Comparison of ENCODE assay signal across 12 cellular contexts in genomic region chr10:90968448-90969086, GRCh38. TPM values are rescaled to one million over a fixed set of nuclear protein-coding genes. Genes with fewer than 3 reads are reported as not detected.
DNase-seq lines count a peak whose midpoint lies in the region; ATAC-seq, FAIRE-seq and TF ChIP-seq lines count a peak whose summit lies in the region.
"Had no signal": no experiment of that assay in that cellular context is flagged by ENCODE, and none has a peak within 500 bp of the region (broad histone marks: within the 10 kb centered on the region; RNA-seq: fewer than 3 reads in every experiment).

No MANE protein-coding gene starts in this region.

- dilution Hi-C loops in keratinocyte (cut with MboI; ENCODE audit: extremely low pct_ligation_motif_present, low sequenced_read_pairs): no loop called here

- H3K9me1 ChIP-seq in keratinocyte (ENCODE audit: control insufficient read depth, extremely low read depth, insufficient read depth, low read length): no peaks in the 10 kb centered on the region

- TF ChIP-seq CTCF in brain (conservative IDR thresholded peaks at IDR 0.05): no peak
- TF ChIP-seq CTCF in keratinocyte (optimal IDR thresholded peaks at IDR 0.05 in 1 of 3, IDR thresholded peaks at IDR 0.05 in 1 of 3, conservative IDR thresholded peaks at IDR 0.05 in 1 of 3; ENCODE audit: extremely low read depth in 1 of 3, insufficient read depth in 2 of 3, low read length in 3 of 3): no peak

- H3K27ac Mint-ChIP-seq in brain: peak overlapping the region in 4 of 5 experiments; percentile 4 to 55 (median 26)
- H3K27ac Mint-ChIP-seq: nephron progenitor cell had no signal

- no peaks in the 10 kb centered on the region for H3K36me3 Mint-ChIP-seq in brain

- no peak overlapping the region for H3K9ac ChIP-seq in keratinocyte (ENCODE audit: control insufficient read depth, extremely low read depth, insufficient read depth, low read length)
- H3K9ac ChIP-seq: BLaER1 treated with 17β-estradiol and CSF1 and Interleukin-3, amounts not matched to agents 10 nM and 100 nM had no signal

- H3K36me3 ChIP-seq in keratinocyte (ENCODE audit: control insufficient read depth in 2 of 2, extremely low read depth in 1 of 2, insufficient read depth in 2 of 2, low read length in 2 of 2): no peaks in the 10 kb centered on the region
- H3K36me3 ChIP-seq: BLaER1 treated with 17β-estradiol and CSF1 and Interleukin-3, amounts not matched to agents 10 nM and 100 nM had no signal

- no peak overlapping the region for H3K4me2 ChIP-seq in keratinocyte (ENCODE audit: control insufficient read depth, extremely low read depth, insufficient read depth, low read depth, low read length)
- H3K4me2 ChIP-seq: BLaER1 treated with 17β-estradiol and CSF1 and Interleukin-3, amounts not matched to agents 10 nM and 100 nM had no signal

- peaks cover 0 to 5% (median 0%) of the 10 kb centered on the region in 5 experiments for H3K9me3 Mint-ChIP-seq in brain

- H4K20me1 ChIP-seq in keratinocyte (ENCODE audit: control insufficient read depth, extremely low read depth, insufficient read depth, low read length): no peaks in the 10 kb centered on the region
- H4K20me1 ChIP-seq: BLaER1 treated with 17β-estradiol and CSF1 and Interleukin-3, amounts not matched to agents 10 nM and 100 nM had no signal

- H3K4me3 Mint-ChIP-seq in brain: no peak overlapping the region
- H3K4me3 Mint-ChIP-seq: nephron progenitor cell had no signal

- no peak overlapping the region for H2AFZ ChIP-seq in keratinocyte (ENCODE audit: control insufficient read depth, low read length)

- peaks cover 33% of the 10 kb centered on the region for H3K4me1 Mint-ChIP-seq in brain

- peaks cover 8% of the 10 kb centered on the region for H3K4me1 ChIP-seq in keratinocyte (ENCODE audit: control insufficient read depth, extremely low read depth, insufficient read depth, low read length)
- H3K4me1 ChIP-seq: BLaER1 treated with 17β-estradiol and CSF1 and Interleukin-3, amounts not matched to agents 10 nM and 100 nM had no signal

- no peaks in the 10 kb centered on the region for H3K9me3 ChIP-seq in keratinocyte (ENCODE audit: control insufficient read depth, low read depth, low read length)

- no peaks in the 10 kb centered on the region for H3K79me2 ChIP-seq in keratinocyte (ENCODE audit: control insufficient read depth, insufficient read depth, low read length)

- FAIRE-seq in keratinocyte (lab: Jason Lieb, UNC): peak; percentile 48

- H3K27me3 Mint-ChIP-seq in brain: peaks cover 3% of the 10 kb centered on the region

- no peak overlapping the region for H3K4me3 ChIP-seq in keratinocyte (ENCODE audit: control insufficient read depth in 2 of 3, extremely low read depth in 1 of 3, insufficient read depth in 2 of 3, low read depth in 1 of 3, low read length in 3 of 3)
- H3K4me3 ChIP-seq: BLaER1 treated with 17β-estradiol and CSF1 and Interleukin-3, amounts not matched to agents 10 nM and 100 nM had no signal

- H3K27ac ChIP-seq in keratinocyte (ENCODE audit: control insufficient read depth, insufficient read depth, low read length): no peak overlapping the region
- H3K27ac ChIP-seq: BLaER1 treated with 17β-estradiol and CSF1 and Interleukin-3, amounts not matched to agents 10 nM and 100 nM; HL-60 had no signal

- DNase-seq in ACHN (peak; percentile 91), HS-5 (ENCODE audit: low read depth) (peak; percentile 60), keratinocyte (ENCODE audit: low read depth, low spot score) (no peak), Kasumi-1 (lab: John Stamatoyannopoulos, UW) (no peak), NCI-H345 (lab: John Stamatoyannopoulos, UW) (no peak), C1 segment of cervical spinal cord (lab: John Stamatoyannopoulos, UW) (no peak)
- DNase-seq: nephron progenitor cell; stimulated activated CD4-positive, alpha-beta T cell treated with anti-CD3 and anti-CD28 coated beads, Interleukin-4, amount 100 ng/mL, for 4 hours had no signal

- ATAC-seq in HG03378 (IDR thresholded peaks at IDR 0.05; ENCODE audit: unreplicated experiment): no peak

- in situ Hi-C loops in ACHN (cut with HindIII; ENCODE audit: low pct_ligation_motif_present, low pct_unique_long_range_greater_than_20kb, low sequenced_read_pairs): no loop called here

- peaks cover 10% of the 10 kb centered on the region for H3K27me3 ChIP-seq in keratinocyte (ENCODE audit: control insufficient read depth, extremely low read depth, insufficient read depth, low read length)
- H3K27me3 ChIP-seq: BLaER1 treated with 17β-estradiol and CSF1 and Interleukin-3, amounts not matched to agents 10 nM and 100 nM had no signal

RNA-seq across cellular contexts. Expression of gene ANKRD1, which starts 47.7 kb away (rescaled TPM):
- polyA plus RNA-seq in brain (ENCODE audit: insufficient read depth, low read depth, low replicate concordance) (not detected), keratinocyte (0.06 to 0.07 TPM (median 0.07 TPM) in 3 replicates)
- 21.0 TPM for polyA plus RNA-seq in keratinocyte (2011; ENCODE audit: low read depth)
- polyA plus RNA-seq in keratinocyte (2011; cell fraction: cytosol; rRNA removed): 0.05 and 0.14 TPM in 2 replicates
- polyA plus RNA-seq in keratinocyte (2011; cell fraction: nucleus; rRNA removed): 0.20 and 0.33 TPM in 2 replicates
- polyA plus RNA-seq in keratinocyte (2012; ENCODE audit: low replicate concordance): 0.19 and 5.9 TPM in 2 replicates
- polyA minus RNA-seq in keratinocyte: not detected in 3 replicates
- not detected for polyA minus RNA-seq in keratinocyte (2011; cell fraction: cytosol; rRNA and poly(A)+ RNA removed)
- not detected in 2 replicates for polyA minus RNA-seq in keratinocyte (2011; cell fraction: nucleus; rRNA and poly(A)+ RNA removed)

Comparison
In these comparisons a context has a peak if more than half of its experiments do, and no peak if none do; other contexts are left out.
1. DNase-seq: peak in ACHN (single experiment) and HS-5 (single experiment); none in keratinocyte (single experiment), Kasumi-1 (0 of 2), NCI-H345 (single experiment) and C1 segment of cervical spinal cord (0 of 14).